In genomic region chr2:70085711-70086277, GRCh38 we compare ENCODE assay signal across 8 cellular contexts. TPM values are rescaled to one million over a fixed set of nuclear protein-coding genes. Genes with fewer than 3 reads are reported as not detected.
DNase-seq lines count a peak whose midpoint lies in the region; ATAC-seq and TF ChIP-seq lines count a peak whose summit lies in the region.

No MANE protein-coding gene starts in this region.

- TF ChIP-seq POLR2A in esophagus squamous epithelium (IDR thresholded peaks at IDR 0.05) = no peak

- no peaks in the 10 kb centered on the region for H3K9me3 ChIP-seq in esophagus squamous epithelium

- peaks cover 0 to 32% (median 0%) of the 10 kb centered on the region in 3 donors for H3K36me3 ChIP-seq in esophagus squamous epithelium

- 18% methylated on average over 17 to 22 of the region's 22 CpGs for WGBS in esophagus squamous epithelium, 2 donors

- peak overlapping the region; percentile 67 to 91 (median 68) for H3K4me3 ChIP-seq in esophagus squamous epithelium

- intact Hi-C loops in esophagus squamous epithelium (cut with DNase I) = loop anchor here (5.0 to 10.0 kb wide), 2 partner anchors 57 to 341 kb away; partner anchors contain the start of gene ANXA4

- peak; percentile 40 for DNase-seq in NCI-H1105 treated with DMSO at 0.1 percent for 48 hours (lab: John Stamatoyannopoulos, UW)
- no peak for DNase-seq in NCI-H1105 (lab: John Stamatoyannopoulos, UW)
- DNase-seq in SW480 (ENCODE audit: low spot score) = peak; percentile 60
- no peak for DNase-seq in esophagus squamous epithelium (lab: John Stamatoyannopoulos, UW)
- DNase-seq in renal cortical epithelial cell (ENCODE audit: low read depth) = peak; percentile 9
- no peak for DNase-seq in left lobe of liver (ENCODE audit: low spot score)

- H3K27ac ChIP-seq in esophagus squamous epithelium = peak overlapping the region; percentile 98 to 100 (median 100)

- ATAC-seq in left lobe of liver (no peak), GM21529 (IDR thresholded peaks at IDR 0.05; ENCODE audit: unreplicated experiment) (no peak), GM18868 (IDR thresholded peaks at IDR 0.05; ENCODE audit: unreplicated experiment) (no peak)

- H3K4me1 ChIP-seq in esophagus squamous epithelium = peaks cover 30 to 79% (median 49%) of the 10 kb centered on the region in 3 donors

- H3K27me3 ChIP-seq in esophagus squamous epithelium = no peaks in the 10 kb centered on the region

- TF ChIP-seq CTCF in esophagus squamous epithelium (IDR thresholded peaks at IDR 0.05) = no peak

RNA-seq across cellular contexts. Expression of gene PCBP1, which starts 1.5 kb away (rescaled TPM):
- total RNA-seq in esophagus squamous epithelium (100 to 1,000 TPM in 3 of 4 donors, 10 to 100 TPM in 1; 96.8 to 205 (median 177) TPM), renal cortical epithelial cell (24.7 and 103 TPM in 2 replicates), left lobe of liver (161 TPM)

Comparison
In these comparisons a context has a peak if more than half of its experiments do, and no peak if none do; other contexts are left out.
1. DNase-seq: peak in NCI-H1105 treated with DMSO at 0.1 percent for 48 hours (single experiment), SW480 (single experiment) and renal cortical epithelial cell (single experiment); none in NCI-H1105 (single experiment), esophagus squamous epithelium (single experiment) and left lobe of liver (single experiment).